5 cellular contexts compared by ENCODE assay signal in the genomic region with DNA sequence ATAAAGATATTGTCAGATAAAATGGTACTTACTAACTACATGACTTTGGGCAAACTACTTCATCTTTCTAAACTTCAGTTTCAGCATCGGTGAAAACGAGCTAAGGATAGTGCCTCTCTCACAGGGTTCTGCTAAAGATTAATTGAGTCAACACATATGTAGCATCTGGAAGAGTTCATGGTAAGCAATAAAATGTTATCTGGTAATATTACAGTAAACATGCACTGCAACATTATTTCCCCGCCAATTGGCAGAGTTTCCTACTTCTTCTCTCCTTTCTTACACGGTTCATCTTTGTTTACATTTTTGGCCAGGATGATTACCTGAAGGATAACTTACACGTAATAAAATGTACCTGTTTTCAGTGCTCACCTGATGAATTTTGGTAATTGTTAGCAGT.
"Had no signal": no experiment of that assay in that cellular context is flagged by ENCODE, and none has a peak within 500 bp of the region (broad histone marks: within the 10 kb centered on the region; RNA-seq: fewer than 3 reads in every experiment).

No MANE protein-coding gene starts in this region.

- H2AFZ ChIP-seq: GM23338 had no signal

- H3K4me3 ChIP-seq: GM23338 had no signal

- H3K4me2 ChIP-seq: GM23338 had no signal

- DNase-seq: H9, HCEC 1CT had no signal

- H3K27ac ChIP-seq: HL-60 had no signal

- ATAC-seq: GM23338, HepG2 had no signal
